Comparison of ENCODE assay signal across 24 cellular contexts in genomic region chr11:18132341-18132740, GRCh38. TPM values are rescaled to one million over a fixed set of nuclear protein-coding genes. Genes with fewer than 3 reads are reported as not detected.
DNase-seq lines count a peak whose midpoint lies in the region; ATAC-seq and TF ChIP-seq lines count a peak whose summit lies in the region.
"Had no signal": no experiment of that assay in that cellular context is flagged by ENCODE, and none has a peak within 500 bp of the region (broad histone marks: within the 10 kb centered on the region; RNA-seq: fewer than 3 reads in every experiment).

Gene MRGPRX3, plus strand, starts transcription at chr11:18132571. Its CDS starts 4,632 bp downstream, at chr11:18137203.

- no peak within 1 kb of the TSS for H3K27ac Mint-ChIP-seq in natural killer cell treated with Interleukin-12 subunit alpha and Interleukin-12 subunit beta and Interleukin-15 and Interleukin-18, amount 100 ng/mL, for 72 hours
- H3K27ac Mint-ChIP-seq: CD8-positive, alpha-beta T cell had no signal

- no peaks in the 10 kb centered on the region for H3K4me1 Mint-ChIP-seq in natural killer cell treated with Interleukin-12 subunit alpha and Interleukin-12 subunit beta and Interleukin-15 and Interleukin-18, amount 100 ng/mL, for 72 hours (ENCODE audit: low read depth in 2 of 2)

- no peak for ATAC-seq in HG03108 (IDR thresholded peaks at IDR 0.05; ENCODE audit: unreplicated experiment)
- ATAC-seq in natural killer cell treated with Interleukin-12 subunit alpha and Interleukin-12 subunit beta and Interleukin-15 and Interleukin-18, amount 100 ng/mL, for 72 hours = no peak
- ATAC-seq: CD8-positive, alpha-beta T cell had no signal

- no peaks in the 10 kb centered on the region for H3K36me3 Mint-ChIP-seq in natural killer cell treated with Interleukin-12 subunit alpha and Interleukin-12 subunit beta and Interleukin-15 and Interleukin-18, amount 100 ng/mL, for 72 hours
- H3K36me3 Mint-ChIP-seq: CD8-positive, alpha-beta T cell had no signal

- no peak within 1 kb of the TSS for H3K4me3 Mint-ChIP-seq in natural killer cell treated with Interleukin-12 subunit alpha and Interleukin-12 subunit beta and Interleukin-15 and Interleukin-18, amount 100 ng/mL, for 72 hours
- H3K4me3 Mint-ChIP-seq: CD8-positive, alpha-beta T cell had no signal

- H3K27me3 Mint-ChIP-seq in natural killer cell treated with Interleukin-12 subunit alpha and Interleukin-12 subunit beta and Interleukin-15 and Interleukin-18, amount 100 ng/mL, for 72 hours = peaks cover 41 to 52% of the 10 kb centered on the region in 2 donors

- no peaks in the 10 kb centered on the region for H3K9me3 Mint-ChIP-seq in natural killer cell treated with Interleukin-12 subunit alpha and Interleukin-12 subunit beta and Interleukin-15 and Interleukin-18, amount 100 ng/mL, for 72 hours
- H3K9me3 Mint-ChIP-seq: CD8-positive, alpha-beta T cell had no signal

- DNase-seq in EH (ENCODE audit: low read depth) = peak; percentile 16
- peak; percentile 45 for DNase-seq in HT1080 (ENCODE audit: low read depth)
- peak; percentile 4 to 38 for DNase-seq in cardiac fibroblast (ENCODE audit: low read depth in 2 of 2)
- peak; percentile 11 for DNase-seq in fibroblast of pulmonary artery (ENCODE audit: low read depth)
- DNase-seq in activated gamma-delta T cell (lab: John Stamatoyannopoulos, UW) = no peak
- DNase-seq in HUDEP-2 (lab: John Stamatoyannopoulos, UW; ENCODE audit: unreplicated experiment in 76 of 76) = no peak
- DNase-seq in natural killer cell treated with Interleukin-12 subunit alpha and Interleukin-12 subunit beta and Interleukin-15 and Interleukin-18, amount 100 ng/mL, for 72 hours (ENCODE audit: low spot score) = no peak
- DNase-seq: AML-193; C1 segment of cervical spinal cord; CD8-positive, alpha-beta T cell; DND-41; NCI-H1105; NCI-H146; NCI-H2029 treated with DMSO at 0.1 percent for 48 hours; NCI-H2171 treated with DMSO at 0.1 percent for 48 hours; NCI-H446; NCI-H526; Peyer's patch had no signal

- H3K4me3 ChIP-seq in cardiac fibroblast (replicated peaks in 1 of 2; ENCODE audit: low read depth in 2 of 2, low read length in 2 of 2) = no peak within 1 kb of the TSS
- H3K4me3 ChIP-seq in fibroblast of pulmonary artery (replicated peaks; ENCODE audit: low read depth, low read length) = no peak within 1 kb of the TSS
- H3K4me3 ChIP-seq: Peyer's patch, SJSA1 had no signal

- no peak for TF ChIP-seq CTCF in cardiac fibroblast (IDR thresholded peaks at IDR 0.05; ENCODE audit: low read depth, low read length)
- no peak for TF ChIP-seq CTCF in fibroblast of pulmonary artery (IDR thresholded peaks at IDR 0.05; ENCODE audit: low read length, missing control alignments)

RNA-seq across cellular contexts. Expression of gene MRGPRX3, which starts in this region (rescaled TPM):
- total RNA-seq in HT1080 (2014; rRNA removed; shearing (Covaris generic)) = 0.60 and 0.93 TPM in 2 replicates
- polyA plus RNA-seq in HT1080 (2015; cell fraction: cytosol; rRNA removed) = 0.14 and 0.51 TPM in 2 replicates
- polyA plus RNA-seq in HT1080 (2015; cell fraction: nucleus; rRNA removed) = 0.67 and 0.87 TPM in 2 replicates
- total RNA-seq in natural killer cell treated with Interleukin-12 subunit alpha and Interleukin-12 subunit beta and Interleukin-15 and Interleukin-18, amount 100 ng/mL, for 72 hours = not detected
- total RNA-seq: A172; CD8-positive, alpha-beta T cell; HT-29; OCI-LY7; Peyer's patch; SJSA1 had no signal
- polyA plus RNA-seq: AG04450 had no signal

Comparison
In these comparisons a context has a peak if more than half of its experiments do, and no peak if none do; other contexts are left out.
1. Peak in DNase-seq in HT1080; RNA of the gene not detected or under 1 TPM.
2. DNase-seq: peak in EH (single experiment), cardiac fibroblast (2 of 2) and fibroblast of pulmonary artery (single experiment); none in activated gamma-delta T cell (single experiment), HUDEP-2 (0 of 76) and natural killer cell treated with Interleukin-12 subunit alpha and Interleukin-12 subunit beta and Interleukin-15 and Interleukin-18, amount 100 ng/mL, for 72 hours (single experiment).